Comparison of ENCODE assay signal across 1 cellular context in genomic region chr2:157876066-157876770, GRCh38.
TF ChIP-seq lines count a peak whose summit lies in the region.

TSS of gene ACVR1 (minus strand) at chr2:157876330. CDS start at chr2:157799493, 76,837 bp downstream.

TF ChIP-seq in HepG2, 621 proteins besides CTCF, POLR2A, EP300 and RAD21 (continued from another document and continues in another):
- TF ChIP-seq ZHX2 (IDR thresholded peaks at IDR 0.05; ENCODE audit: low read depth) (0 out of 2 replicates have a peak, but pooled peaks have one; percentile 42), ZHX2 (CRISPR knock-in tag; IDR thresholded peaks at IDR 0.05; ENCODE audit: borderline replicate concordance) (0 out of 2 replicates have a peak, but pooled peaks have one; percentile 19), SRF (IDR thresholded peaks at IDR 0.05; ENCODE audit: low read depth, low read length) (no peak), NR2F2 (IDR thresholded peaks at IDR 0.05; ENCODE audit: borderline replicate concordance, low read depth) (no peak), MIER2 (CRISPR knock-in tag; IDR thresholded peaks at IDR 0.05) (0 out of 2 replicates have a peak, but pooled peaks have one; percentile 18), TEAD2 (CRISPR knock-in tag; IDR thresholded peaks at IDR 0.05) (no peak), ASH2L (IDR thresholded peaks at IDR 0.05; ENCODE audit: insufficient read length, low read depth, low read length) (peak; percentile 82), ZNF687 (CRISPR knock-in tag; IDR thresholded peaks at IDR 0.05) (peak; percentile 70), KLF6 (CRISPR knock-in tag; IDR thresholded peaks at IDR 0.05) (no peak; the same call in 1 of the 2 replicates), ZNF234 (CRISPR knock-in tag; conservative IDR thresholded peaks at IDR 0.05) (no peak), NCOR1 (IDR thresholded peaks at IDR 0.05; ENCODE audit: borderline replicate concordance, low read length) (0 out of 2 replicates have a peak, but pooled peaks have one; percentile 33), JUN (CRISPR knock-in tag; IDR thresholded peaks at IDR 0.05) (no peak), RFX5 (IDR thresholded peaks at IDR 0.05; ENCODE audit: low read depth, low read length) (peak; percentile 57; the same call in 1 of the 2 replicates), KLF16 (CRISPR knock-in tag; IDR thresholded peaks at IDR 0.05) (0 out of 4 replicates have a peak, but pooled peaks of 1 of the 2 experiments have one; percentile 24), ZEB1 (IDR thresholded peaks at IDR 0.05; ENCODE audit: insufficient replicate concordance, low read depth) (no peak), ZNF639 (CRISPR knock-in tag; conservative IDR thresholded peaks at IDR 0.05) (peak; percentile 66), MTERF4 (CRISPR knock-in tag; IDR thresholded peaks at IDR 0.05) (0 out of 2 replicates have a peak, but pooled peaks have one; percentile 15), SOX5 (CRISPR knock-in tag; IDR thresholded peaks at IDR 0.05; ENCODE audit: borderline replicate concordance) (peak; percentile 19; the same call in 1 of the 2 replicates), SMYD3 (CRISPR knock-in tag; IDR thresholded peaks at IDR 0.05) (no peak), ZNF17 (CRISPR knock-in tag; IDR thresholded peaks at IDR 0.05) (no peak), ZNF12 (CRISPR knock-in tag; IDR thresholded peaks at IDR 0.05) (no peak), HNRNPH1 (optimal IDR thresholded peaks at IDR 0.05; ENCODE audit: low read depth, low read length) (no peak), ZNF563 (CRISPR knock-in tag; IDR thresholded peaks at IDR 0.05) (peak; percentile 10; the same call in 1 of the 2 replicates), MTF2 (CRISPR knock-in tag; IDR thresholded peaks at IDR 0.05; ENCODE audit: borderline replicate concordance) (no peak), ZNF510 (CRISPR knock-in tag; IDR thresholded peaks at IDR 0.05; ENCODE audit: low read depth) (peak; percentile 69; the same call in 1 of the 2 replicates), SNRNP70 (IDR thresholded peaks at IDR 0.05; ENCODE audit: low read depth, low read length) (no peak), ZNF816 (CRISPR knock-in tag; IDR thresholded peaks at IDR 0.05; ENCODE audit: borderline replicate concordance) (no peak), ZNF34 (CRISPR knock-in tag; IDR thresholded peaks at IDR 0.05; ENCODE audit: borderline replicate concordance) (0 out of 2 replicates have a peak, but pooled peaks have one; percentile 34), CAMTA2 (CRISPR knock-in tag; IDR thresholded peaks at IDR 0.05; ENCODE audit: borderline replicate concordance) (no peak), ZNF451 (CRISPR knock-in tag; IDR thresholded peaks at IDR 0.05) (peak; percentile 17; the same call in 1 of the 2 replicates), TFAP4 (IDR thresholded peaks at IDR 0.05; ENCODE audit: borderline replicate concordance, low read depth) (peak; percentile 73; the same call in 1 of the 2 replicates), SMARCE1 (IDR thresholded peaks at IDR 0.05; ENCODE audit: borderline replicate concordance) (no peak), KDM4B (CRISPR knock-in tag; IDR thresholded peaks at IDR 0.05) (no peak), TBP (CRISPR knock-in tag; IDR thresholded peaks at IDR 0.05) (0 out of 2 replicates have a peak, but pooled peaks have one; percentile 11), HBP1 (CRISPR knock-in tag; IDR thresholded peaks at IDR 0.05; ENCODE audit: low read depth) (peak; percentile 89; the same call in 1 of the 2 replicates), SIN3A (IDR thresholded peaks at IDR 0.05; ENCODE audit: borderline replicate concordance, low read depth, low read length) (0 out of 2 replicates have a peak, but pooled peaks have one; percentile 3), ZNF766 (CRISPR knock-in tag; IDR thresholded peaks at IDR 0.05; ENCODE audit: borderline replicate concordance) (0 out of 2 replicates have a peak, but pooled peaks have one; percentile 40), BHLHE40 (IDR thresholded peaks at IDR 0.05; ENCODE audit: low read length) (peak; percentile 35; the same call in 1 of the 2 replicates), ZBTB33 (CRISPR knock-in tag; IDR thresholded peaks at IDR 0.05) (peak; percentile 18; the same call in 1 of the 2 replicates), LCORL (IDR thresholded peaks at IDR 0.05) (0 out of 2 replicates have a peak, but pooled peaks have one; percentile 20), LCORL (CRISPR knock-in tag; IDR thresholded peaks at IDR 0.05) (no peak), ZNF292 (CRISPR knock-in tag; IDR thresholded peaks at IDR 0.05; ENCODE audit: borderline replicate concordance, low read depth) (peak; percentile 43; the same call in 1 of the 2 replicates), ZBTB7A (CRISPR knock-in tag; IDR thresholded peaks at IDR 0.05) (no peak), ZBTB44 (CRISPR knock-in tag; IDR thresholded peaks at IDR 0.05) (no peak)
